ENCODE assay signal across 12 cellular contexts in genomic region chr22:38935023-38935422, GRCh38. TPM values are rescaled to one million over a fixed set of nuclear protein-coding genes. Genes with fewer than 3 reads are reported as not detected.
DNase-seq lines count a peak whose midpoint lies in the region; ATAC-seq, FAIRE-seq and TF ChIP-seq lines count a peak whose summit lies in the region.
"Had no signal": no experiment of that assay in that cellular context is flagged by ENCODE, and none has a peak within 500 bp of the region (broad histone marks: within the 10 kb centered on the region; RNA-seq: fewer than 3 reads in every experiment).

No MANE protein-coding gene starts in this region.

- DNase-seq in right lobe of liver (peak; percentile 87 to 94 (median 90)), HepG2 (ENCODE audit: low spot score) (no peak), PC-3 (peak; percentile 76), right cardiac atrium (peak; percentile 37 to 83 (median 81)), SIG-M5 treated with dmso at 0.1 percent for 504 hours (lab: John Stamatoyannopoulos, UW; ENCODE audit: unreplicated experiment) (no peak)
- no peak for DNase-seq in T-helper 2 cell treated with Interferon-gamma antibody and Interleukin-4, amounts not matched to agents 5 μg/mL and 100 μg/mL, for 36 hours (ENCODE audit: low spot score)
- DNase-seq: activated naive CD8-positive, alpha-beta T cell treated with anti-CD3 and anti-CD28 coated beads, Interleukin-2, amount 10 ng/mL, durations not matched to agents 7 days and 5 days; Karpas-422 had no signal

- in situ Hi-C loops in HepG2 (cut with HindIII; ENCODE audit: extremely low pct_ligation_motif_present, low pct_unique_long_range_greater_than_20kb), result no loop called here

- intact Hi-C loops in right lobe of liver (cut with DNase I), result no loop called here
- intact Hi-C loops in HepG2 (cut with micrococcal nuclease; ENCODE audit: unreplicated experiment), result no loop called here
- intact Hi-C loops in PC-3 (cut with micrococcal nuclease), result no loop called here
- intact Hi-C loops in right cardiac atrium (cut with DNase I), result no loop called here

- no peaks in the 10 kb centered on the region for H4K20me1 ChIP-seq in HepG2 (ENCODE audit: insufficient read depth, low read length)
- H4K20me1 ChIP-seq in PC-3 (ENCODE audit: low read length), result no peaks in the 10 kb centered on the region

- TF ChIP-seq POLR2A in right lobe of liver (IDR thresholded peaks at IDR 0.05) (no peak), HepG2 (IDR thresholded peaks at IDR 0.05; ENCODE audit: insufficient read depth in 1 of 2, low read depth in 2 of 2, low read length in 2 of 2) (no peak)

- CTCF ChIA-PET in HepG2 (lab: Yijun Ruan, JAX; ENCODE audit: low intra/inter-chr PET ratio, low total read pairs), result no interaction called here
- CTCF ChIA-PET in PC-3 (lab: Charles Lee), result no interaction called here

- H3K4me1 ChIP-seq in right lobe of liver (no peaks in the 10 kb centered on the region), HepG2 (ENCODE audit: insufficient read depth, low read length) (peaks cover 21% of the 10 kb centered on the region), PC-3 (ENCODE audit: insufficient read depth, low read length) (peaks cover 24% of the 10 kb centered on the region), right cardiac atrium (ENCODE audit: control insufficient read depth, insufficient read depth, low read length) (no peaks in the 10 kb centered on the region)

- no peaks in the 10 kb centered on the region for H3K36me3 ChIP-seq in right lobe of liver
- no peaks in the 10 kb centered on the region for H3K36me3 ChIP-seq in HepG2 (replicated peaks in 1 of 2; ENCODE audit: control insufficient read depth in 1 of 2, insufficient read depth in 2 of 2, low read length in 2 of 2)
- no peaks in the 10 kb centered on the region for H3K36me3 ChIP-seq in PC-3 (ENCODE audit: low read depth, low read length)

- H3K9ac ChIP-seq in HepG2 (ENCODE audit: insufficient read depth, low read depth, low read length) (no peak overlapping the region), PC-3 (ENCODE audit: low read length) (no peak overlapping the region)

- H2AFZ ChIP-seq in HepG2 (ENCODE audit: low read length) (no peak overlapping the region), PC-3 (ENCODE audit: low read length) (no peak overlapping the region)

- H3K4me3 Mint-ChIP-seq in stimulated activated memory B cell treated with anti-CD40 and anti-IgM and Interleukin-4, amounts not matched to agents 10 μg/mL and 1 μg/mL and 100 μg/mL, for 72 hours, result no peak overlapping the region
- H3K4me3 Mint-ChIP-seq in T-helper 2 cell treated with Interferon-gamma antibody and Interleukin-4, amounts not matched to agents 5 μg/mL and 100 μg/mL, for 36 hours, result no peak overlapping the region
- H3K4me3 Mint-ChIP-seq: activated naive CD8-positive, alpha-beta T cell treated with anti-CD3 and anti-CD28 coated beads, Interleukin-2, amount 10 ng/mL, durations not matched to agents 7 days and 5 days; type B pancreatic cell had no signal

- BruUV-seq in HepG2 (replicated peaks; lab: Mats Ljungman, UMichigan) (no TSS peak), PC-3 (replicated peaks; lab: Mats Ljungman, UMichigan) (no TSS peak)

- peaks cover 45% of the 10 kb centered on the region for H3K27me3 Mint-ChIP-seq in stimulated activated memory B cell treated with anti-CD40 and anti-IgM and Interleukin-4, amounts not matched to agents 10 μg/mL and 1 μg/mL and 100 μg/mL, for 72 hours
- H3K27me3 Mint-ChIP-seq in T-helper 2 cell treated with Interferon-gamma antibody and Interleukin-4, amounts not matched to agents 5 μg/mL and 100 μg/mL, for 36 hours (ENCODE audit: low read depth), result peaks cover 14% of the 10 kb centered on the region

- H3K4me3 ChIP-seq in right lobe of liver, result no peak overlapping the region
- no peak overlapping the region for H3K4me3 ChIP-seq in HepG2 (replicated peaks in 1 of 3; ENCODE audit: insufficient read depth in 1 of 3, low read depth in 2 of 3, low read length in 3 of 3)
- H3K4me3 ChIP-seq in PC-3 (ENCODE audit: low read length), result no peak overlapping the region
- no peak overlapping the region for H3K4me3 ChIP-seq in right cardiac atrium (ENCODE audit: low read length)

- H3K27me3 ChIP-seq in right lobe of liver (no peaks in the 10 kb centered on the region), HepG2 (ENCODE audit: control insufficient read depth in 1 of 2, insufficient read depth in 2 of 2, low read length in 2 of 2) (peaks cover 2 to 4% of the 10 kb centered on the region in 2 experiments; a peak in 2 of 5 replicates), PC-3 (ENCODE audit: low read length) (no peaks in the 10 kb centered on the region), right cardiac atrium (ENCODE audit: control insufficient read depth, insufficient read depth) (no peaks in the 10 kb centered on the region)

- no peak for FAIRE-seq in HepG2 (lab: Jason Lieb, UNC)

- H3K27ac Mint-ChIP-seq in stimulated activated memory B cell treated with anti-CD40 and anti-IgM and Interleukin-4, amounts not matched to agents 10 μg/mL and 1 μg/mL and 100 μg/mL, for 72 hours, result no peak overlapping the region
- no peak overlapping the region for H3K27ac Mint-ChIP-seq in T-helper 2 cell treated with Interferon-gamma antibody and Interleukin-4, amounts not matched to agents 5 μg/mL and 100 μg/mL, for 36 hours
- H3K27ac Mint-ChIP-seq: activated naive CD8-positive, alpha-beta T cell treated with anti-CD3 and anti-CD28 coated beads, Interleukin-2, amount 10 ng/mL, durations not matched to agents 7 days and 5 days; type B pancreatic cell had no signal

- ATAC-seq in right lobe of liver (peak; percentile 75 to 92 (median 80)), HepG2 (no peak), PC-3 (peak; percentile 80), right cardiac atrium (peak; percentile 34 to 72), HG03565 (IDR thresholded peaks at IDR 0.05; ENCODE audit: unreplicated experiment) (no peak)
- no peak for ATAC-seq in stimulated activated memory B cell treated with anti-CD40 and anti-IgM and Interleukin-4, amounts not matched to agents 10 μg/mL and 1 μg/mL and 100 μg/mL, for 72 hours

- TF ChIP-seq RAD21 in HepG2 (CRISPR knock-in tag; IDR thresholded peaks at IDR 0.05), result no peak

- POLR2A ChIA-PET in HepG2 (lab: Yijun Ruan, JAX), result no interaction called here
- POLR2A ChIA-PET in PC-3 (lab: Charles Lee; ENCODE audit: unreplicated experiment), result no interaction called here

- H3K4me2 ChIP-seq in HepG2 (ENCODE audit: low read depth, low read length), result no peak overlapping the region
- peak overlapping the region; percentile 63 for H3K4me2 ChIP-seq in PC-3 (ENCODE audit: low read length)

- no peak overlapping the region for H3K27ac ChIP-seq in right lobe of liver
- H3K27ac ChIP-seq in HepG2 (ENCODE audit: extremely low read length, insufficient read depth, low read length), result no peak overlapping the region
- H3K27ac ChIP-seq in PC-3 (ENCODE audit: low read length), result no peak overlapping the region
- no peak overlapping the region for H3K27ac ChIP-seq in right cardiac atrium (ENCODE audit: low read length)

- H3K36me3 Mint-ChIP-seq in stimulated activated memory B cell treated with anti-CD40 and anti-IgM and Interleukin-4, amounts not matched to agents 10 μg/mL and 1 μg/mL and 100 μg/mL, for 72 hours, result no peaks in the 10 kb centered on the region
- no peaks in the 10 kb centered on the region for H3K36me3 Mint-ChIP-seq in T-helper 2 cell treated with Interferon-gamma antibody and Interleukin-4, amounts not matched to agents 5 μg/mL and 100 μg/mL, for 36 hours (ENCODE audit: low read depth)
- H3K36me3 Mint-ChIP-seq: activated naive CD8-positive, alpha-beta T cell treated with anti-CD3 and anti-CD28 coated beads, Interleukin-2, amount 10 ng/mL, durations not matched to agents 7 days and 5 days; type B pancreatic cell had no signal

- H3K4me1 Mint-ChIP-seq in stimulated activated memory B cell treated with anti-CD40 and anti-IgM and Interleukin-4, amounts not matched to agents 10 μg/mL and 1 μg/mL and 100 μg/mL, for 72 hours, result peaks cover 6% of the 10 kb centered on the region
- peaks cover 7% of the 10 kb centered on the region for H3K4me1 Mint-ChIP-seq in T-helper 2 cell treated with Interferon-gamma antibody and Interleukin-4, amounts not matched to agents 5 μg/mL and 100 μg/mL, for 36 hours (ENCODE audit: low read depth)
- H3K4me1 Mint-ChIP-seq: activated naive CD8-positive, alpha-beta T cell treated with anti-CD3 and anti-CD28 coated beads, Interleukin-2, amount 10 ng/mL, durations not matched to agents 7 days and 5 days had no signal

- H3F3A ChIP-seq in PC-3 (ENCODE audit: low read length, unreplicated experiment), result no peaks in the 10 kb centered on the region

- H3K79me2 ChIP-seq in HepG2 (ENCODE audit: insufficient read depth, low read length) (no peaks in the 10 kb centered on the region), PC-3 (ENCODE audit: low read length) (no peaks in the 10 kb centered on the region)

- no peak for TF ChIP-seq CTCF in right lobe of liver (IDR thresholded peaks at IDR 0.05)
- TF ChIP-seq CTCF in HepG2 (CRISPR knock-in tag; IDR thresholded peaks at IDR 0.05), result no peak
- no peak for TF ChIP-seq CTCF in PC-3 (conservative IDR thresholded peaks at IDR 0.05; ENCODE audit: low read depth, low read length)

- WGBS in right lobe of liver (ENCODE audit: insufficient coverage, low coverage, low lambda C conversion rate, missing lambda C conversion rate), result 39% methylated on average over 8 of the region's 8 CpGs
- WGBS in HepG2 (ENCODE audit: low lambda C conversion rate), result 56% methylated on average over 8 of the region's 8 CpGs
- WGBS in right cardiac atrium, result 67% methylated on average over 8 of the region's 8 CpGs

- H3K9me3 Mint-ChIP-seq in stimulated activated memory B cell treated with anti-CD40 and anti-IgM and Interleukin-4, amounts not matched to agents 10 μg/mL and 1 μg/mL and 100 μg/mL, for 72 hours, result no peaks in the 10 kb centered on the region
- H3K9me3 Mint-ChIP-seq in T-helper 2 cell treated with Interferon-gamma antibody and Interleukin-4, amounts not matched to agents 5 μg/mL and 100 μg/mL, for 36 hours, result no peaks in the 10 kb centered on the region
- H3K9me3 Mint-ChIP-seq: activated naive CD8-positive, alpha-beta T cell treated with anti-CD3 and anti-CD28 coated beads, Interleukin-2, amount 10 ng/mL, durations not matched to agents 7 days and 5 days had no signal

- H3K9me2 ChIP-seq in PC-3 (replicated peaks; ENCODE audit: low read length), result no peaks in the 10 kb centered on the region

- TF ChIP-seq EP300 in HepG2 (IDR thresholded peaks at IDR 0.05; ENCODE audit: low read depth in 2 of 2, low read length in 2 of 2), result no peak
- no peak for TF ChIP-seq EP300 in HepG2 (CRISPR knock-in tag; IDR thresholded peaks at IDR 0.05; ENCODE audit: borderline replicate concordance)

- H3K9me3 ChIP-seq in right lobe of liver, result no peaks in the 10 kb centered on the region
- no peaks in the 10 kb centered on the region for H3K9me3 ChIP-seq in HepG2 (ENCODE audit: low read length)
- H3K9me3 ChIP-seq in PC-3 (ENCODE audit: low read length), result no peaks in the 10 kb centered on the region
- H3K9me3 ChIP-seq in right cardiac atrium (ENCODE audit: control insufficient read depth, low read length), result no peaks in the 10 kb centered on the region

RNA-seq across cellular contexts. Expression of gene APOBEC3A, which starts 22.4 kb away (rescaled TPM):
- total RNA-seq in right lobe of liver (1 to 10 TPM in 3 of 6 experiments, under 1 TPM in 3; 0.73 to 2.8 (median 1.1) TPM), HepG2 (2016; rRNA removed; fragmentation: Illumina TruSeq; extraction: Trizol) (not detected in 2 replicates), PC-3 (2014; rRNA removed) (not detected in 2 replicates), right cardiac atrium (under 1 TPM; 0.23 to 0.94 (median 0.65) TPM)
- not detected in 2 replicates for total RNA-seq in HepG2 (2016; cell fraction: cytosol; rRNA removed; fragmentation: Illumina TruSeq; extraction: Trizol; ENCODE audit: low read depth)
- not detected in 2 replicates for total RNA-seq in HepG2 (2016; cell fraction: insoluble cytoplasmic fraction; rRNA removed; fragmentation: Illumina TruSeq; extraction: Trizol)
- total RNA-seq in HepG2 (2016; cell fraction: membrane; rRNA removed; fragmentation: Illumina TruSeq; extraction: Trizol), result not detected in 2 replicates
- not detected in 2 replicates for total RNA-seq in HepG2 (2016; cell fraction: nucleus; rRNA removed; fragmentation: Illumina TruSeq; extraction: Trizol)
- polyA plus RNA-seq in HepG2 (2011; rRNA removed) (not detected in 2 replicates), right cardiac atrium (0.14 TPM)
- not detected in 2 replicates for polyA plus RNA-seq in HepG2 (2011; cell fraction: cytosol; rRNA removed)
- polyA plus RNA-seq in HepG2 (2011; cell fraction: nucleus; rRNA removed), result not detected in 2 replicates
- polyA plus RNA-seq in HepG2 (2012), result not detected in 2 replicates
- polyA plus RNA-seq in HepG2 (2016; cell fraction: cytosol; fragmentation: Illumina TruSeq; extraction: Trizol; ENCODE audit: low read depth), result not detected in 2 replicates
- polyA plus RNA-seq in HepG2 (2016; cell fraction: insoluble cytoplasmic fraction; fragmentation: Illumina TruSeq; extraction: Trizol; ENCODE audit: low read depth), result not detected in 2 replicates
- polyA plus RNA-seq in HepG2 (2016; cell fraction: membrane; fragmentation: Illumina TruSeq; extraction: Trizol; ENCODE audit: low read depth), result not detected in 2 replicates
- polyA plus RNA-seq in HepG2 (2016; cell fraction: nucleus; fragmentation: Illumina TruSeq; extraction: Trizol; ENCODE audit: insufficient read depth, low read depth), result not detected in 2 replicates
- not detected in 2 replicates for polyA minus RNA-seq in HepG2 (2011; rRNA and poly(A)+ RNA removed; ENCODE audit: low replicate concordance)
- polyA minus RNA-seq in HepG2 (2011; cell fraction: cytosol; rRNA and poly(A)+ RNA removed), result not detected in 2 replicates
- polyA minus RNA-seq in HepG2 (2011; cell fraction: nucleus; rRNA and poly(A)+ RNA removed), result not detected in 2 replicates
- total RNA-seq: activated naive CD8-positive, alpha-beta T cell treated with anti-CD3 and anti-CD28 coated beads, Interleukin-2, amount 10 ng/mL, durations not matched to agents 7 days and 5 days had no signal
- polyA plus RNA-seq: AG04450 had no signal

RNA-seq across cellular contexts. Expression of gene APOBEC3B, which starts 47.1 kb away (rescaled TPM):
- 1 to 10 TPM in 4 of 6 experiments, under 1 TPM in 2; 0.61 to 1.6 (median 1.1) TPM for total RNA-seq in right lobe of liver
- 8.8 and 13.9 TPM in 2 replicates for total RNA-seq in HepG2 (2016; rRNA removed; fragmentation: Illumina TruSeq; extraction: Trizol)
- total RNA-seq in HepG2 (2016; cell fraction: cytosol; rRNA removed; fragmentation: Illumina TruSeq; extraction: Trizol; ENCODE audit: low read depth), result 1.5 and 2.7 TPM in 2 replicates
- 8.7 and 13.4 TPM in 2 replicates for total RNA-seq in HepG2 (2016; cell fraction: insoluble cytoplasmic fraction; rRNA removed; fragmentation: Illumina TruSeq; extraction: Trizol)
- 3.5 and 3.8 TPM in 2 replicates for total RNA-seq in HepG2 (2016; cell fraction: membrane; rRNA removed; fragmentation: Illumina TruSeq; extraction: Trizol)
- total RNA-seq in HepG2 (2016; cell fraction: nucleus; rRNA removed; fragmentation: Illumina TruSeq; extraction: Trizol), result 4.5 and 4.8 TPM in 2 replicates
- 4.3 and 6.7 TPM in 2 replicates for polyA plus RNA-seq in HepG2 (2011; rRNA removed)
- polyA plus RNA-seq in HepG2 (2011; cell fraction: cytosol; rRNA removed), result 7.1 and 9.4 TPM in 2 replicates
- polyA plus RNA-seq in HepG2 (2011; cell fraction: nucleus; rRNA removed), result 2.7 and 3.5 TPM in 2 replicates
- polyA plus RNA-seq in HepG2 (2012), result 2.1 and 7.1 TPM in 2 replicates
- polyA plus RNA-seq in HepG2 (2016; cell fraction: cytosol; fragmentation: Illumina TruSeq; extraction: Trizol; ENCODE audit: low read depth), result 3.0 and 3.6 TPM in 2 replicates
- polyA plus RNA-seq in HepG2 (2016; cell fraction: insoluble cytoplasmic fraction; fragmentation: Illumina TruSeq; extraction: Trizol; ENCODE audit: low read depth), result 20.9 and 21.9 TPM in 2 replicates
- 3.2 and 4.1 TPM in 2 replicates for polyA plus RNA-seq in HepG2 (2016; cell fraction: membrane; fragmentation: Illumina TruSeq; extraction: Trizol; ENCODE audit: low read depth)
- 9.6 and 11.7 TPM in 2 replicates for polyA plus RNA-seq in HepG2 (2016; cell fraction: nucleus; fragmentation: Illumina TruSeq; extraction: Trizol; ENCODE audit: insufficient read depth, low read depth)
- 9.8 and 29.9 TPM in 2 replicates for polyA minus RNA-seq in HepG2 (2011; rRNA and poly(A)+ RNA removed; ENCODE audit: low replicate concordance)
- polyA minus RNA-seq in HepG2 (2011; cell fraction: cytosol; rRNA and poly(A)+ RNA removed), result 3.8 and 5.0 TPM in 2 replicates
- polyA minus RNA-seq in HepG2 (2011; cell fraction: nucleus; rRNA and poly(A)+ RNA removed), result 1.2 and 1.6 TPM in 2 replicates
- total RNA-seq in PC-3 (2014; rRNA removed), result 11.3 TPM in 2 replicates
- 1 to 10 TPM; 1.3 to 1.9 (median 1.6) TPM for total RNA-seq in right cardiac atrium
- 2.6 TPM for polyA plus RNA-seq in right cardiac atrium

Comparison
In these comparisons a context has a peak if more than half of its experiments do, and no peak if none do; other contexts are left out.
1. ATAC-seq: peak in right lobe of liver (4 of 4), PC-3 (single experiment) and right cardiac atrium (2 of 2); none in HepG2 (single experiment), HG03565 (single experiment) and stimulated activated memory B cell treated with anti-CD40 and anti-IgM and Interleukin-4, amounts not matched to agents 10 μg/mL and 1 μg/mL and 100 μg/mL, for 72 hours (single experiment).
2. DNase-seq: peak in right lobe of liver (3 of 3), PC-3 (single experiment) and right cardiac atrium (3 of 3); none in HepG2 (single experiment), SIG-M5 treated with dmso at 0.1 percent for 504 hours (single experiment) and T-helper 2 cell treated with Interferon-gamma antibody and Interleukin-4, amounts not matched to agents 5 μg/mL and 100 μg/mL, for 36 hours (single experiment).